8 cellular contexts compared by ENCODE assay signal in the genomic region with DNA sequence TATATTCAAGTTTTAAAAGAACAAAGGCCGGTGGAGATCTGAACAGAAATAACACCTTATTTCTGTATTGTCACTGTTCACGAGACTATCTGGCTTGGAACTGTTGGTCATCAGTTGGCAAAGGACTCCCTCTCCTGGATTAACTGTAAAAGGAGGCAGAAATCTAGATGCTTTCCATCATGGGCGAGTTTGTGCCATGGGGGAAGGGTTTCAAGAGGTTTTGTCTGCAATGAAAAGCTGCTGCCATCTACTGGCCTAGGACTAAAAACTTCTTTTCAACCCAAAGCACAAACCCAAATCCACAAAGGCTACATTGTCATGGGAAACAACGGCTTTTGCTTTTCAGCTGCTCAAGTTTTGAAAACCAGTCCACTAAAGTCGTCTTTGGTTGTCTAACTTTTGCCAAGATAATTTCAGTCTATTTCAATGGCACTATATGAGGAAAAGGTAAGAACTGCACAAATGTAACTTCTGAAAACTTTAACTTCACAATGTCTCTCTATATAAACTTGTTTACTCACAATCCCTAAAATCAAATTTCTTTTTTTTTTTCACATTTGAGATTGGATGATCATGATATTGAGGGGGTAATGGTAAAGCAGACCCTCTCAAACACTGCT.
DNase-seq lines count a peak whose midpoint lies in the region; ATAC-seq, FAIRE-seq and TF ChIP-seq lines count a peak whose summit lies in the region.

No MANE protein-coding gene starts in this region.

- H3K36me3 ChIP-seq in GM12878 (ENCODE audit: control insufficient read depth in 2 of 2, insufficient read depth in 2 of 2, low read length in 1 of 2) (no peaks in the 10 kb centered on the region), hepatocyte (replicated peaks; ENCODE audit: insufficient read depth, low read depth) (no peaks in the 10 kb centered on the region)

- H3K9ac ChIP-seq in GM12878 (ENCODE audit: control insufficient read depth, insufficient read depth, low read length), result no peak overlapping the region

- peak; percentile 73 for DNase-seq in CD1c-positive myeloid dendritic cell (ENCODE audit: extremely low spot score)
- peak; percentile 99 for DNase-seq in NCI-H1694 treated with DMSO at 0.1 percent for 48 hours (lab: John Stamatoyannopoulos, UW)
- DNase-seq in SW 1271 (lab: John Stamatoyannopoulos, UW), result peak; percentile 70 to 93
- DNase-seq in GM12878 (ENCODE audit: low read depth, low spot score), result peak; percentile 36
- DNase-seq in hepatocyte (ENCODE audit: low spot score), result peak; percentile 94
- peak; percentile 81 for DNase-seq in skeletal muscle cell (ENCODE audit: low read depth)

- H3K4me2 ChIP-seq in GM12878 (ENCODE audit: control insufficient read depth, insufficient read depth), result no peak overlapping the region
- no peak overlapping the region for H3K4me2 ChIP-seq in hepatocyte

- peak; percentile 78 for TF ChIP-seq RAD21 in GM12878 (IDR thresholded peaks at IDR 0.05; ENCODE audit: insufficient read depth, low read depth, low read length)

- H3K27ac ChIP-seq in GM12878 (ENCODE audit: control insufficient read depth, insufficient read depth) (no peak overlapping the region), hepatocyte (no peak overlapping the region)

- H3K4me1 ChIP-seq in GM12878 (ENCODE audit: control insufficient read depth, insufficient read depth, low read length) (no peaks in the 10 kb centered on the region), hepatocyte (ENCODE audit: insufficient read depth) (no peaks in the 10 kb centered on the region)

- intact Hi-C loops in GM12878 (cut with micrococcal nuclease; ENCODE audit: unreplicated experiment), result loop anchor here (1.0 to 10.0 kb wide), 6 partner anchors 165 to 775 kb away; a partner anchor contains a TSS

- POLR2A ChIA-PET in GM12878 (lab: Charles Lee), result no interaction called here

- no peak overlapping the region for H3K4me3 ChIP-seq in GM12878
- H3K4me3 ChIP-seq in hepatocyte, result no peak overlapping the region
- H3K4me3 ChIP-seq in skeletal muscle cell (ENCODE audit: low read depth, low read length), result no peak overlapping the region

- peak; percentile 84 for FAIRE-seq in GM12878 (lab: Jason Lieb, UNC)

- H3K79me2 ChIP-seq in GM12878 (ENCODE audit: control insufficient read depth, insufficient read depth, low read length), result no peaks in the 10 kb centered on the region
- H3K79me2 ChIP-seq in hepatocyte, result no peaks in the 10 kb centered on the region

- CTCF ChIA-PET in GM12878 (lab: Yijun Ruan, JAX), result interaction anchor here (0.6 to 5.4 kb wide), 31 partner anchors 9 to 775 kb away, joined by 3 to 66 read pairs (median 4); no protein-coding TSS in a partner anchor

- WGBS in GM12878 (ENCODE audit: insufficient coverage, insufficient replicate concordance, low lambda C conversion rate, missing lambda C conversion rate), result 12% methylated on average over 5 of the region's 5 CpGs
- 8% methylated on average over 5 of the region's 5 CpGs for WGBS in hepatocyte (ENCODE audit: low lambda C conversion rate, missing lambda C conversion rate)

- ATAC-seq in GM21737 (IDR thresholded peaks at IDR 0.05; ENCODE audit: unreplicated experiment) (peak; percentile 76), GM12878 (peak; percentile 82), GM18505 (IDR thresholded peaks at IDR 0.05; ENCODE audit: unreplicated experiment) (no peak)

- H4K20me1 ChIP-seq in GM12878 (ENCODE audit: control insufficient read depth, insufficient read depth) (no peaks in the 10 kb centered on the region), hepatocyte (ENCODE audit: insufficient read depth, poor library complexity, severe bottlenecking) (no peaks in the 10 kb centered on the region)

- H3K9me2 ChIP-seq in hepatocyte (replicated peaks; ENCODE audit: insufficient read depth), result no peaks in the 10 kb centered on the region

- no peaks in the 10 kb centered on the region for H3K9me3 ChIP-seq in GM12878 (replicated peaks; ENCODE audit: control insufficient read depth, insufficient read depth, low read length)
- no peaks in the 10 kb centered on the region for H3K9me3 ChIP-seq in hepatocyte (ENCODE audit: low read depth)

- TF ChIP-seq POLR2A in GM12878 (IDR thresholded peaks at IDR 0.05; ENCODE audit: low read depth, low read length) (no peak), GM18505 (IDR thresholded peaks at IDR 0.05; ENCODE audit: borderline replicate concordance, extremely low read depth, insufficient read depth, insufficient read length) (no peak)

- H2AFZ ChIP-seq in GM12878 (ENCODE audit: control insufficient read depth, low read depth, low read length), result no peak overlapping the region; the same call in 1 of the 2 replicates
- H2AFZ ChIP-seq in hepatocyte, result no peak overlapping the region

- in situ Hi-C loops in GM12878 (cut with MboI), result loop anchor here (5.0 to 10.0 kb wide), 3 partner anchors 300 to 773 kb away; no protein-coding TSS in a partner anchor

- no TSS peak for BruUV-seq in GM12878 (replicated peaks; lab: Mats Ljungman, UMichigan)

- TF ChIP-seq EP300 in GM12878 (IDR thresholded peaks at IDR 0.05; ENCODE audit: borderline replicate concordance in 1 of 2, control insufficient read depth in 1 of 2, low read depth in 2 of 2, low read length in 2 of 2), result no peak

- H3K27me3 ChIP-seq in GM12878 (replicated peaks in 1 of 2; ENCODE audit: control insufficient read depth in 2 of 2, insufficient read depth in 2 of 2, low read length in 1 of 2) (no peaks in the 10 kb centered on the region), hepatocyte (no peaks in the 10 kb centered on the region)

- TF ChIP-seq CTCF in GM12878 (IDR thresholded peaks at IDR 0.05 in 2 of 3, conservative IDR thresholded peaks at IDR 0.05 in 1 of 3; ENCODE audit: control insufficient read depth in 2 of 3, extremely low read depth in 1 of 3, insufficient read depth in 1 of 3, low read depth in 3 of 3, low read length in 3 of 3), result peak; percentile 64 to 91 (median 80); a peak in 5 of 6 replicates
- peak; percentile 99 for TF ChIP-seq CTCF in hepatocyte (IDR thresholded peaks at IDR 0.05; ENCODE audit: poor library complexity)

- RAD21 ChIA-PET in GM12878 (lab: Charles Lee; ENCODE audit: unreplicated experiment), result interaction anchor here (0.8 to 2.6 kb wide), 6 partner anchors 290 to 774 kb away, joined by 3 to 13 read pairs (median 4); no protein-coding TSS in a partner anchor

- SMC1A ChIA-PET in GM12878 (lab: Charles Lee; ENCODE audit: uncharacterized antibody, unreplicated experiment), result interaction anchor here (0.7 to 4.8 kb wide), 13 partner anchors 12 to 775 kb away, joined by 3 to 42 read pairs (median 5); no protein-coding TSS in a partner anchor

TF ChIP-seq in GM12878, 131 proteins besides CTCF, POLR2A, EP300 and RAD21:
- peak; percentile 66 for TF ChIP-seq YY1 (IDR thresholded peaks at IDR 0.05; ENCODE audit: low read depth, low read length)
- TF ChIP-seq SIN3A (IDR thresholded peaks at IDR 0.05; ENCODE audit: low read depth, low read length), result no peak
- TF ChIP-seq BHLHE40 (IDR thresholded peaks at IDR 0.05; ENCODE audit: borderline replicate concordance in 1 of 2, low read depth in 2 of 2, low read length in 1 of 2), result peak in 1 of 2 experiments; percentile 38; a peak in 1 of 4 replicates
- TF ChIP-seq SRF (IDR thresholded peaks at IDR 0.05; ENCODE audit: low read depth in 2 of 2, low read length in 2 of 2), result no peak
- no peak for TF ChIP-seq PML (IDR thresholded peaks at IDR 0.05; ENCODE audit: low read length)
- TF ChIP-seq RUNX3 (IDR thresholded peaks at IDR 0.05; ENCODE audit: low read length), result no peak; the same call in 1 of the 2 replicates
- no peak for TF ChIP-seq CBX5 (IDR thresholded peaks at IDR 0.05; ENCODE audit: low read depth)
- TF ChIP-seq ASH2L (IDR thresholded peaks at IDR 0.05; ENCODE audit: borderline replicate concordance, low read depth), result no peak
- no peak for TF ChIP-seq LARP7 (IDR thresholded peaks at IDR 0.05)
- TF ChIP-seq CBFB (IDR thresholded peaks at IDR 0.05; ENCODE audit: low read depth), result no peak
- no peak for TF ChIP-seq ZNF217 (IDR thresholded peaks at IDR 0.05)
- TF ChIP-seq JUNB (IDR thresholded peaks at IDR 0.05), result no peak
- no peak for TF ChIP-seq CBX3 (IDR thresholded peaks at IDR 0.05; ENCODE audit: borderline replicate concordance, low read depth)
- TF ChIP-seq, protein P1, sequence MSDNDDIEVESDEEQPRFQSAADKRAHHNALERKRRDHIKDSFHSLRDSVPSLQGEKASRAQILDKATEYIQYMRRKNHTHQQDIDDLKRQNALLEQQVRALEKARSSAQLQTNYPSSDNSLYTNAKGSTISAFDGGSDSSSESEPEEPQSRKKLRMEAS (IDR thresholded peaks at IDR 0.05; ENCODE audit: low read depth, low read length), result no peak
- no peak for TF ChIP-seq NR2C1 (IDR thresholded peaks at IDR 0.05)
- TF ChIP-seq, protein P2, sequence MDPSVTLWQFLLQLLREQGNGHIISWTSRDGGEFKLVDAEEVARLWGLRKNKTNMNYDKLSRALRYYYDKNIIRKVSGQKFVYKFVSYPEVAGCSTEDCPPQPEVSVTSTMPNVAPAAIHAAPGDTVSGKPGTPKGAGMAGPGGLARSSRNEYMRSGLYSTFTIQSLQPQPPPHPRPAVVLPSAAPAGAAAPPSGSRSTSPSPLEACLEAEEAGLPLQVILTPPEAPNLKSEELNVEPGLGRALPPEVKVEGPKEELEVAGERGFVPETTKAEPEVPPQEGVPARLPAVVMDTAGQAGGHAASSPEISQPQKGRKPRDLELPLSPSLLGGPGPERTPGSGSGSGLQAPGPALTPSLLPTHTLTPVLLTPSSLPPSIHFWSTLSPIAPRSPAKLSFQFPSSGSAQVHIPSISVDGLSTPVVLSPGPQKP (IDR thresholded peaks at IDR 0.05; ENCODE audit: low read depth, low read length), result no peak
- TF ChIP-seq CHD2 (IDR thresholded peaks at IDR 0.05; ENCODE audit: borderline replicate concordance, low read depth, low read length), result peak; percentile 58; the same call in 1 of the 2 replicates
- TF ChIP-seq DPF2 (IDR thresholded peaks at IDR 0.05), result no peak
- TF ChIP-seq SMC3 (IDR thresholded peaks at IDR 0.05; ENCODE audit: borderline replicate concordance, low read length), result peak; percentile 56; the same call in 1 of the 2 replicates

Comparison
In these comparisons a context has a peak if more than half of its experiments do, and no peak if none do; other contexts are left out.
1. DNase-seq: peak in every context shown above with its lines; median percentile 99 in NCI-H1694 treated with DMSO at 0.1 percent for 48 hours; 94 in hepatocyte; 82 in SW 1271; 81 in skeletal muscle cell; 73 in CD1c-positive myeloid dendritic cell; 36 in GM12878.